ENCODE assay signal across 1 cellular context in genomic region chr16:67967956-67968439, GRCh38.
TF ChIP-seq lines count a peak whose summit lies in the region.

No MANE protein-coding gene starts in this region.

TF ChIP-seq in H1, 55 proteins besides CTCF, POLR2A, EP300 and RAD21:
- peak; percentile 57 for TF ChIP-seq ASH2L (IDR thresholded peaks at IDR 0.05; ENCODE audit: low read length)
- TF ChIP-seq TAF1 (IDR thresholded peaks at IDR 0.05; ENCODE audit: low read depth, low read length), result no peak
